ENCODE assay signal across 24 cellular contexts in genomic region chr4:83846193-83846830, GRCh38.
"Had no signal": no experiment of that assay in that cellular context is flagged by ENCODE, and none has a peak within 500 bp of the region (broad histone marks: within the 10 kb centered on the region; RNA-seq: fewer than 3 reads in every experiment).

No MANE protein-coding gene starts in this region.

- H3K79me2 ChIP-seq: parathyroid adenoma had no signal

- H3K4me3 ChIP-seq: colonic mucosa, esophagus squamous epithelium, heart right ventricle, lung, sigmoid colon, testis, tibial artery had no signal

- H3K9me3 ChIP-seq: colonic mucosa, esophagus squamous epithelium, heart right ventricle, sigmoid colon, testis, tibial artery had no signal

- FAIRE-seq: endothelial cell of umbilical vein had no signal

- ATAC-seq: left colon; natural killer cell; stimulated activated effector memory CD8-positive, alpha-beta T cell treated with anti-CD3 and anti-CD28 coated beads, Interleukin-12 subunit alpha, Interleukin-12 subunit beta, amount 100 ng/mL, for 72 hours; stimulated activated naive CD8-positive, alpha-beta T cell treated with anti-CD3 and anti-CD28 coated beads, Interleukin-15, Interleukin-2, amounts not matched to agents 100 U/mL and 50 U/mL, for 24 hours had no signal

- H3K27ac ChIP-seq: colonic mucosa, esophagus squamous epithelium, heart right ventricle, parathyroid adenoma, sigmoid colon, testis, tibial artery had no signal

- H3K36me3 ChIP-seq: colonic mucosa, esophagus squamous epithelium, heart right ventricle, sigmoid colon, tibial artery had no signal

- H2AFZ ChIP-seq: parathyroid adenoma had no signal

- H3K27me3 ChIP-seq: colonic mucosa, esophagus squamous epithelium, sigmoid colon, testis, tibial artery had no signal

- H3K4me1 ChIP-seq: colonic mucosa, esophagus squamous epithelium, heart right ventricle, parathyroid adenoma, sigmoid colon, testis, tibial artery had no signal

- H3K9ac ChIP-seq: parathyroid adenoma had no signal

- DNase-seq: colonic mucosa; effector CD8-positive, alpha-beta T cell; esophagus squamous epithelium; foreskin melanocyte; glutamatergic neuron; heart right ventricle; hippocampal formation; immature natural killer cell; islet precursor cell; kidney glomerular epithelial cell; left colon; natural killer cell; occipital lobe; sigmoid colon; stimulated activated CD4-positive, alpha-beta T cell treated with anti-CD3 and anti-CD28 coated beads, Interleukin-2, amount 100 ng/mL, for 24 hours; stimulated activated CD4-positive, alpha-beta T cell treated with anti-CD3 and anti-CD28 coated beads, Interleukin-4, amount 100 ng/mL, for 24 hours; stimulated activated naive CD8-positive, alpha-beta T cell treated with anti-CD3 and anti-CD28 coated beads, Interleukin-15, Interleukin-2, amounts not matched to agents 100 U/mL and 50 U/mL, for 24 hours; substantia nigra; testis; tibial artery had no signal
